In genomic region chr10:593421-593820, GRCh38 we compare ENCODE assay signal across 17 cellular contexts.
"Had no signal": no experiment of that assay in that cellular context is flagged by ENCODE, and none has a peak within 500 bp of the region (broad histone marks: within the 10 kb centered on the region; RNA-seq: fewer than 3 reads in every experiment).

No MANE protein-coding gene starts in this region.

- ATAC-seq: activated CD8-positive, alpha-beta T cell treated with anti-CD3 and anti-CD28 coated beads for 36 hours; activated T-cell treated with anti-CD3 and anti-CD28 coated beads, Interleukin-2, amount 50 U/mL, for 4 hours had no signal

- H3K36me3 ChIP-seq: adrenal gland, colonic mucosa had no signal

- H3K4me3 ChIP-seq: adrenal gland, colonic mucosa, lung had no signal

- H3K4me2 ChIP-seq: SK-N-SH had no signal

- H3K27me3 ChIP-seq: adrenal gland, colonic mucosa had no signal

- H3K27ac ChIP-seq: adrenal gland, colonic mucosa, parathyroid adenoma, VCaP had no signal

- H2AFZ ChIP-seq: parathyroid adenoma had no signal

- H3K9me3 ChIP-seq: adrenal gland, colonic mucosa, SK-N-SH had no signal

- H3K4me1 ChIP-seq: colonic mucosa, parathyroid adenoma had no signal

- DNase-seq: activated CD4-positive, alpha-beta T cell treated with anti-CD3 and anti-CD28 coated beads for 4 hours; activated CD8-positive, alpha-beta T cell treated with anti-CD3 and anti-CD28 coated beads for 36 hours; activated effector memory CD4-positive, alpha-beta T cell treated with Interleukin-2 at 50 U/mL for 16 hours; activated naive CD4-positive, alpha-beta T cell treated with anti-CD3 and anti-CD28 coated beads, Interleukin-2, amount 50 U/mL, for 16 hours; activated T-cell treated with anti-CD3 and anti-CD28 coated beads, Interleukin-2, amount 50 U/mL, for 4 hours; central memory CD4-positive, alpha-beta T cell; colonic mucosa; midbrain; SK-N-SH; stimulated activated CD4-positive, alpha-beta T cell treated with anti-CD3 and anti-CD28 coated beads, Interleukin-15, amount 100 ng/mL, for 24 hours; stimulated activated CD4-positive, alpha-beta T cell treated with anti-CD3 and anti-CD28 coated beads, Interleukin-4, amount 100 ng/mL, for 4 hours; stimulated activated CD8-positive, alpha-beta memory T cell treated with anti-CD3 and anti-CD28 coated beads, Interleukin-4, amount 100 ng/mL, for 48 hours; stimulated activated naive CD4-positive, alpha-beta T cell treated with Interleukin-2 at 50 U/mL for 16 hours had no signal

- H3K9ac ChIP-seq: parathyroid adenoma, SK-N-SH had no signal
